ENCODE assay signal across 2 cellular contexts in genomic region chr18:24189664-24190346, GRCh38.
TF ChIP-seq lines count a peak whose summit lies in the region.

No MANE protein-coding gene starts in this region.

TF ChIP-seq in IMR-90, 13 proteins besides CTCF, POLR2A, EP300 and RAD21:
- TF ChIP-seq BHLHE40 (IDR thresholded peaks at IDR 0.05; ENCODE audit: low read depth, low read length) (no peak), USF2 (IDR thresholded peaks at IDR 0.05; ENCODE audit: low read depth, low read length) (no peak), MAZ (IDR thresholded peaks at IDR 0.05; ENCODE audit: borderline replicate concordance, low read depth, low read length) (no peak)
TF ChIP-seq in IMR-90: peak in this region for 0.

TF ChIP-seq in GM12878, 131 proteins besides CTCF, POLR2A, EP300 and RAD21:
- no peak for TF ChIP-seq DPF2 (IDR thresholded peaks at IDR 0.05)
- TF ChIP-seq SPI1 (IDR thresholded peaks at IDR 0.05; ENCODE audit: borderline replicate concordance, insufficient read depth, low read depth, low read length): no peak
- no peak for TF ChIP-seq TBL1XR1 (IDR thresholded peaks at IDR 0.05; ENCODE audit: low read depth, low read length)
